In genomic region chr4:75235359-75235951, GRCh38 we compare ENCODE assay signal across 13 cellular contexts.
DNase-seq lines count a peak whose midpoint lies in the region; ATAC-seq and TF ChIP-seq lines count a peak whose summit lies in the region.
"Had no signal": no experiment of that assay in that cellular context is flagged by ENCODE, and none has a peak within 500 bp of the region (broad histone marks: within the 10 kb centered on the region; RNA-seq: fewer than 3 reads in every experiment).

No MANE protein-coding gene starts in this region.

- no peaks in the 10 kb centered on the region for H3K4me1 Mint-ChIP-seq in T-helper 2 cell treated with Interferon-gamma antibody and Interleukin-4, amounts not matched to agents 5 μg/mL and 100 μg/mL, for 36 hours (ENCODE audit: low read depth)

- no peaks in the 10 kb centered on the region for H3K36me3 Mint-ChIP-seq in T-helper 2 cell treated with Interferon-gamma antibody and Interleukin-4, amounts not matched to agents 5 μg/mL and 100 μg/mL, for 36 hours (ENCODE audit: low read depth)
- H3K36me3 Mint-ChIP-seq: IgD-negative memory B cell had no signal

- no peak for TF ChIP-seq CTCF in lower leg skin (IDR thresholded peaks at IDR 0.05)
- TF ChIP-seq CTCF in thyroid gland (IDR thresholded peaks at IDR 0.05), result no peak

- H3K4me3 ChIP-seq in lower leg skin (ENCODE audit: low read depth, poor library complexity, severe bottlenecking) (no peak overlapping the region), thyroid gland (replicated peaks in 1 of 3) (no peak overlapping the region)

- H3K4me3 Mint-ChIP-seq in T-helper 2 cell treated with Interferon-gamma antibody and Interleukin-4, amounts not matched to agents 5 μg/mL and 100 μg/mL, for 36 hours, result no peak overlapping the region

- H3K9me3 ChIP-seq in thyroid gland, result no peaks in the 10 kb centered on the region

- no peak overlapping the region for H3K27ac ChIP-seq in thyroid gland

- intact Hi-C loops in lower leg skin (cut with DNase I; ENCODE audit: low total_unique reads), result no loop called here
- intact Hi-C loops in thyroid gland (cut with DNase I), result no loop called here

- no peaks in the 10 kb centered on the region for H3K4me1 ChIP-seq in thyroid gland

- no peaks in the 10 kb centered on the region for H3K36me3 ChIP-seq in thyroid gland

- TF ChIP-seq POLR2A in lower leg skin (IDR thresholded peaks at IDR 0.05) (no peak), thyroid gland (IDR thresholded peaks at IDR 0.05) (no peak)

- no peak overlapping the region for H3K27ac Mint-ChIP-seq in T-helper 2 cell treated with Interferon-gamma antibody and Interleukin-4, amounts not matched to agents 5 μg/mL and 100 μg/mL, for 36 hours
- H3K27ac Mint-ChIP-seq: IgD-negative memory B cell had no signal

- H3K27me3 Mint-ChIP-seq in T-helper 2 cell treated with Interferon-gamma antibody and Interleukin-4, amounts not matched to agents 5 μg/mL and 100 μg/mL, for 36 hours (ENCODE audit: low read depth), result no peaks in the 10 kb centered on the region

- H3K9me3 Mint-ChIP-seq in T-helper 2 cell treated with Interferon-gamma antibody and Interleukin-4, amounts not matched to agents 5 μg/mL and 100 μg/mL, for 36 hours, result no peaks in the 10 kb centered on the region

- no peaks in the 10 kb centered on the region for H3K27me3 ChIP-seq in thyroid gland

- ATAC-seq in GM18511 (IDR thresholded peaks at IDR 0.05; ENCODE audit: unreplicated experiment) (peak; percentile 99), GM21381 (IDR thresholded peaks at IDR 0.05; ENCODE audit: unreplicated experiment) (peak; percentile 95), HG03039 (IDR thresholded peaks at IDR 0.05; ENCODE audit: unreplicated experiment) (peak; percentile 97)

- DNase-seq in OCI-M1 (lab: John Stamatoyannopoulos, UW), result peak; percentile 39
- no peak for DNase-seq in lower leg skin (ENCODE audit: low spot score in 2 of 2)
- no peak for DNase-seq in T-helper 2 cell treated with Interferon-gamma antibody and Interleukin-4, amounts not matched to agents 5 μg/mL and 100 μg/mL, for 36 hours (ENCODE audit: low spot score)
- DNase-seq in thyroid gland, result no peak
- DNase-seq in stimulated activated naive CD4-positive, alpha-beta T cell (lab: John Stamatoyannopoulos, UW), result no peak
- DNase-seq: activated CD4-positive, alpha-beta T cell treated with anti-CD3 and anti-CD28 coated beads, Interleukin-2, amount 50 U/mL, for 4 hours; NCI-H2171 treated with DMSO at 0.1 percent for 48 hours; Right ventricle myocardium superior; stimulated activated CD8-positive, alpha-beta memory T cell treated with anti-CD3 and anti-CD28 coated beads, Interleukin-4, amount 100 ng/mL, for 48 hours had no signal
